Comparison of ENCODE assay signal across 18 cellular contexts in genomic region chr3:186955898-186956696, GRCh38. TPM values are rescaled to one million over a fixed set of nuclear protein-coding genes. Genes with fewer than 3 reads are reported as not detected.
DNase-seq lines count a peak whose midpoint lies in the region; ATAC-seq and TF ChIP-seq lines count a peak whose summit lies in the region.
"Had no signal": no experiment of that assay in that cellular context is flagged by ENCODE, and none has a peak within 500 bp of the region (broad histone marks: within the 10 kb centered on the region; RNA-seq: fewer than 3 reads in every experiment).

No MANE protein-coding gene starts in this region.

- peaks cover 12% of the 10 kb centered on the region for H3F3A ChIP-seq in DOHH2 (ENCODE audit: control insufficient read depth, insufficient read depth)

- peaks cover 67% of the 10 kb centered on the region for H3K4me1 Mint-ChIP-seq in T-helper 17 cell
- peaks cover 6% of the 10 kb centered on the region for H3K4me1 Mint-ChIP-seq in nephron progenitor cell

- no peak for DNase-seq in T-helper 17 cell
- DNase-seq in heart right ventricle = no peak
- DNase-seq in nephron progenitor cell = no peak
- DNase-seq in adrenal gland = no peak
- DNase-seq: activated CD4-positive, alpha-beta T cell treated with anti-CD3 and anti-CD28 coated beads, Interleukin-2, amount 50 U/mL, for 1 hour; C1 segment of cervical spinal cord; foreskin keratinocyte; HFFc6; mucosa of descending colon; NCI-H187 treated with DMSO at 0.1 percent for 48 hours; NCI-H69; stimulated activated CD4-positive, alpha-beta T cell treated with anti-CD3 and anti-CD28 coated beads, Interleukin-15, amount 100 ng/mL, for 24 hours had no signal

- no peaks in the 10 kb centered on the region for H3K27me3 Mint-ChIP-seq in T-helper 17 cell
- peaks cover 3% of the 10 kb centered on the region for H3K27me3 Mint-ChIP-seq in nephron progenitor cell (ENCODE audit: low read depth, poor library complexity)

- H3K27ac ChIP-seq in DOHH2 (ENCODE audit: low read depth, low read length) (no peak overlapping the region), heart right ventricle (peak overlapping the region in 8 of 10 donors; percentile 9 to 63 (median 31)), adrenal gland (no peak overlapping the region)
- H3K27ac ChIP-seq: foreskin keratinocyte, suprapubic skin had no signal

- H3K9me2 ChIP-seq in DOHH2 (replicated peaks; ENCODE audit: control insufficient read depth, low read length) = no peaks in the 10 kb centered on the region

- intact Hi-C loops in heart right ventricle (cut with DNase I) (no loop called here), adrenal gland (cut with DNase I) (no loop called here)

- H3K4me3 ChIP-seq in DOHH2 (ENCODE audit: low read length) (no peak overlapping the region), heart right ventricle (no peak overlapping the region), adrenal gland (no peak overlapping the region)
- H3K4me3 ChIP-seq: mucosa of descending colon, prostate gland, suprapubic skin had no signal

- H3K36me3 ChIP-seq in DOHH2 (ENCODE audit: control insufficient read depth, low read length) = peaks cover 53% of the 10 kb centered on the region
- H3K36me3 ChIP-seq in heart right ventricle = peaks cover 0 to 6% (median 0%) of the 10 kb centered on the region in 9 donors
- no peaks in the 10 kb centered on the region for H3K36me3 ChIP-seq in adrenal gland (replicated peaks in 1 of 2)
- H3K36me3 ChIP-seq: prostate gland, suprapubic skin had no signal

- H3K36me3 Mint-ChIP-seq in T-helper 17 cell (ENCODE audit: low read depth) (peaks cover 11% of the 10 kb centered on the region), nephron progenitor cell (ENCODE audit: low read depth) (peaks cover 86% of the 10 kb centered on the region)

- no peaks in the 10 kb centered on the region for H3K9me3 ChIP-seq in DOHH2 (ENCODE audit: control insufficient read depth, insufficient read depth, low read length)
- H3K9me3 ChIP-seq in T-helper 17 cell (ENCODE audit: control insufficient read depth, low read length, poor library complexity, severe bottlenecking) = no peaks in the 10 kb centered on the region
- H3K9me3 ChIP-seq in heart right ventricle = peaks cover 0 to 6% (median 0%) of the 10 kb centered on the region in 11 donors
- H3K9me3 ChIP-seq in adrenal gland (replicated peaks in 1 of 3) = no peaks in the 10 kb centered on the region
- H3K9me3 ChIP-seq: mucosa of descending colon, prostate gland, suprapubic skin had no signal

- H3K27me3 ChIP-seq in DOHH2 (ENCODE audit: control insufficient read depth, low read length) = no peaks in the 10 kb centered on the region
- H3K27me3 ChIP-seq in heart right ventricle = no peaks in the 10 kb centered on the region
- no peaks in the 10 kb centered on the region for H3K27me3 ChIP-seq in adrenal gland
- H3K27me3 ChIP-seq: foreskin keratinocyte, suprapubic skin had no signal

- TF ChIP-seq POLR2A in adrenal gland (IDR thresholded peaks at IDR 0.05) = no peak

- H3K4me2 ChIP-seq in DOHH2 (ENCODE audit: low read length) = peak overlapping the region; percentile 3; the same call in 1 of the 2 replicates

- peaks cover 43% of the 10 kb centered on the region for H3K9me3 Mint-ChIP-seq in nephron progenitor cell

- TF ChIP-seq CTCF in DOHH2 (IDR thresholded peaks at IDR 0.05; ENCODE audit: low read depth, low read length, poor library complexity, severe bottlenecking) = no peak
- TF ChIP-seq CTCF in heart right ventricle (IDR thresholded peaks at IDR 0.05) = no peak
- no peak for TF ChIP-seq CTCF in nephron progenitor cell (IDR thresholded peaks at IDR 0.05)
- TF ChIP-seq CTCF in adrenal gland (IDR thresholded peaks at IDR 0.05) = no peak

- H3K4me1 ChIP-seq in DOHH2 (ENCODE audit: control insufficient read depth, low read length) = peaks cover 95% of the 10 kb centered on the region
- peaks cover 9 to 74% (median 63%) of the 10 kb centered on the region in 9 donors for H3K4me1 ChIP-seq in heart right ventricle
- H3K4me1 ChIP-seq in adrenal gland (replicated peaks in 1 of 2) = peaks cover 0 to 4% of the 10 kb centered on the region in 2 donors
- H3K4me1 ChIP-seq: foreskin keratinocyte had no signal

- no peak overlapping the region for H3K4me3 Mint-ChIP-seq in T-helper 17 cell
- H3K4me3 Mint-ChIP-seq in nephron progenitor cell = no peak overlapping the region
- H3K4me3 Mint-ChIP-seq: HFFc6 had no signal

- WGBS in heart right ventricle, 2 donors = 50 to 51% methylated on average over 9 of the region's 9 CpGs
- WGBS in adrenal gland, 4 donors = 67 to 81% (median 78%) methylated on average over 9 of the region's 9 CpGs

- H4K20me1 ChIP-seq in DOHH2 (ENCODE audit: control insufficient read depth, insufficient read depth, low read depth, low read length) = peaks cover 4% of the 10 kb centered on the region; the same call in 1 of the 2 replicates

- H3K79me2 ChIP-seq in DOHH2 (ENCODE audit: control insufficient read depth, low read length) = peaks cover 95% of the 10 kb centered on the region

- no peak for ATAC-seq in T-helper 17 cell
- ATAC-seq in heart right ventricle = peak in 5 of 8 donors; percentile 32 to 58 (median 41)
- ATAC-seq in HG02981 (IDR thresholded peaks at IDR 0.05; ENCODE audit: unreplicated experiment) = no peak
- ATAC-seq in HG03196 (IDR thresholded peaks at IDR 0.05; ENCODE audit: unreplicated experiment) = no peak
- ATAC-seq in HG03159 (IDR thresholded peaks at IDR 0.05; ENCODE audit: unreplicated experiment) = no peak
- ATAC-seq: foreskin keratinocyte, mucosa of descending colon had no signal

- peak overlapping the region; percentile 78 for H3K27ac Mint-ChIP-seq in T-helper 17 cell
- peak overlapping the region; percentile 14 for H3K27ac Mint-ChIP-seq in nephron progenitor cell
- H3K27ac Mint-ChIP-seq: HFFc6 had no signal

RNA-seq across cellular contexts. Expression of gene ST6GAL1, which starts 25.8 kb away (rescaled TPM):
- total RNA-seq in T-helper 17 cell (100 to 1,000 TPM; 109 to 134 TPM), heart right ventricle (10 to 100 TPM; 55.9 to 94.7 (median 68.7) TPM), adrenal gland (10 to 100 TPM; 28.4 to 95.0 (median 60.6) TPM)
- polyA plus RNA-seq in heart right ventricle (10 to 100 TPM; 19.5 to 36.3 TPM), adrenal gland (10 to 100 TPM in 2 of 3 donors, 1 to 10 TPM in 1; 7.2 to 30.9 (median 10.6) TPM)

Comparison
In these comparisons a context has a peak if more than half of its experiments do, and no peak if none do; other contexts are left out.
1. H3K27ac ChIP-seq: peak in heart right ventricle (8 of 10); none in DOHH2 (single experiment) and adrenal gland (0 of 5).
2. ATAC-seq: peak in heart right ventricle (5 of 8); none in T-helper 17 cell (single experiment), HG02981 (single experiment), HG03196 (single experiment) and HG03159 (single experiment).